In genomic region chr9:90898229-90898628, GRCh38 we compare ENCODE assay signal across 1 cellular context.
TF ChIP-seq lines count a peak whose summit lies in the region.

No MANE protein-coding gene starts in this region.

TF ChIP-seq in SK-N-SH, 30 proteins besides CTCF, POLR2A, EP300 and RAD21 (continued from another document):
- TF ChIP-seq GABPA (IDR thresholded peaks at IDR 0.05; ENCODE audit: low read depth) (no peak), FOSL2 (IDR thresholded peaks at IDR 0.05; ENCODE audit: borderline replicate concordance, low read depth) (no peak), SMC3 (IDR thresholded peaks at IDR 0.05; ENCODE audit: low read depth, low read length) (no peak)
- TF ChIP-seq, protein P1, sequence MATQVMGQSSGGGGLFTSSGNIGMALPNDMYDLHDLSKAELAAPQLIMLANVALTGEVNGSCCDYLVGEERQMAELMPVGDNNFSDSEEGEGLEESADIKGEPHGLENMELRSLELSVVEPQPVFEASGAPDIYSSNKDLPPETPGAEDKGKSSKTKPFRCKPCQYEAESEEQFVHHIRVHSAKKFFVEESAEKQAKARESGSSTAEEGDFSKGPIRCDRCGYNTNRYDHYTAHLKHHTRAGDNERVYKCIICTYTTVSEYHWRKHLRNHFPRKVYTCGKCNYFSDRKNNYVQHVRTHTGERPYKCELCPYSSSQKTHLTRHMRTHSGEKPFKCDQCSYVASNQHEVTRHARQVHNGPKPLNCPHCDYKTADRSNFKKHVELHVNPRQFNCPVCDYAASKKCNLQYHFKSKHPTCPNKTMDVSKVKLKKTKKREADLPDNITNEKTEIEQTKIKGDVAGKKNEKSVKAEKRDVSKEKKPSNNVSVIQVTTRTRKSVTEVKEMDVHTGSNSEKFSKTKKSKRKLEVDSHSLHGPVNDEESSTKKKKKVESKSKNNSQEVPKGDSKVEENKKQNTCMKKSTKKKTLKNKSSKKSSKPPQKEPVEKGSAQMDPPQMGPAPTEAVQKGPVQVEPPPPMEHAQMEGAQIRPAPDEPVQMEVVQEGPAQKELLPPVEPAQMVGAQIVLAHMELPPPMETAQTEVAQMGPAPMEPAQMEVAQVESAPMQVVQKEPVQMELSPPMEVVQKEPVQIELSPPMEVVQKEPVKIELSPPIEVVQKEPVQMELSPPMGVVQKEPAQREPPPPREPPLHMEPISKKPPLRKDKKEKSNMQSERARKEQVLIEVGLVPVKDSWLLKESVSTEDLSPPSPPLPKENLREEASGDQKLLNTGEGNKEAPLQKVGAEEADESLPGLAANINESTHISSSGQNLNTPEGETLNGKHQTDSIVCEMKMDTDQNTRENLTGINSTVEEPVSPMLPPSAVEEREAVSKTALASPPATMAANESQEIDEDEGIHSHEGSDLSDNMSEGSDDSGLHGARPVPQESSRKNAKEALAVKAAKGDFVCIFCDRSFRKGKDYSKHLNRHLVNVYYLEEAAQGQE (IDR thresholded peaks at IDR 0.05; ENCODE audit: low read depth, low read length): no peak
